ENCODE assay signal across 11 cellular contexts in genomic region chr5:150618588-150619281, GRCh38. TPM values are rescaled to one million over a fixed set of nuclear protein-coding genes. Genes with fewer than 3 reads are reported as not detected.
A peak's percentile ranks its signal among the peaks of the same experiment; 100 is the strongest.
DNase-seq lines count a peak whose midpoint lies in the region; ATAC-seq, FAIRE-seq and TF ChIP-seq lines count a peak whose summit lies in the region.
"Had no signal": no experiment of that assay in that cellular context is flagged by ENCODE, and none has a peak within 500 bp of the region (broad histone marks: within the 10 kb centered on the region; RNA-seq: fewer than 3 reads in every experiment).

No MANE protein-coding gene starts in this region.

- FAIRE-seq in HepG2 (lab: Jason Lieb, UNC): no peak

- H3K4me3 ChIP-seq in liver (ENCODE audit: low read depth in 1 of 3, low read length in 3 of 3): no peak overlapping the region
- no peak overlapping the region for H3K4me3 ChIP-seq in HepG2 (replicated peaks in 1 of 3; ENCODE audit: insufficient read depth in 1 of 3, low read depth in 2 of 3, low read length in 3 of 3)
- H3K4me3 ChIP-seq in heart left ventricle: no peak overlapping the region
- no peak overlapping the region for H3K4me3 ChIP-seq in parathyroid adenoma (ENCODE audit: low read depth, low read length)

- peak overlapping the region; percentile 17 to 38 for H3K27ac ChIP-seq in liver (ENCODE audit: low read depth in 1 of 2, low read length in 2 of 2)
- H3K27ac ChIP-seq in HepG2 (ENCODE audit: extremely low read length, insufficient read depth, low read length): no peak overlapping the region
- H3K27ac ChIP-seq in heart left ventricle: peak overlapping the region; percentile 80 to 100 (median 94)
- peak overlapping the region; percentile 51 for H3K27ac ChIP-seq in parathyroid adenoma

- no peak overlapping the region for H3K4me2 ChIP-seq in HepG2 (ENCODE audit: low read depth, low read length)
- no peak overlapping the region for H3K4me2 ChIP-seq in parathyroid adenoma (ENCODE audit: low read length)

- H3K36me3 ChIP-seq in liver (ENCODE audit: control insufficient read depth in 4 of 4, insufficient read depth in 3 of 4, low read depth in 1 of 4, low read length in 3 of 4): no peaks in the 10 kb centered on the region
- H3K36me3 ChIP-seq in HepG2 (replicated peaks in 1 of 2; ENCODE audit: control insufficient read depth in 1 of 2, insufficient read depth in 2 of 2, low read length in 2 of 2): no peaks in the 10 kb centered on the region
- H3K36me3 ChIP-seq in heart left ventricle: no peaks in the 10 kb centered on the region
- H3K36me3 ChIP-seq in parathyroid adenoma (ENCODE audit: control insufficient read depth, insufficient read depth, low read length): no peaks in the 10 kb centered on the region

- TF ChIP-seq CTCF in liver (IDR thresholded peaks at IDR 0.05; ENCODE audit: low read depth, low read length, missing input control) (no peak), HepG2 (CRISPR knock-in tag; IDR thresholded peaks at IDR 0.05) (no peak), heart left ventricle (IDR thresholded peaks at IDR 0.05) (no peak), parathyroid adenoma (IDR thresholded peaks at IDR 0.05) (no peak)

- no peaks in the 10 kb centered on the region for H4K20me1 ChIP-seq in HepG2 (ENCODE audit: insufficient read depth, low read length)

- H2AFZ ChIP-seq in HepG2 (ENCODE audit: low read length): no peak overlapping the region
- no peak overlapping the region for H2AFZ ChIP-seq in parathyroid adenoma

- H3K9ac ChIP-seq in liver (ENCODE audit: low read depth in 1 of 2, low read length in 2 of 2) (no peak overlapping the region), HepG2 (ENCODE audit: insufficient read depth, low read depth, low read length) (no peak overlapping the region), parathyroid adenoma (no peak overlapping the region)

- POLR2A ChIA-PET in HepG2 (lab: Yijun Ruan, JAX): no interaction called here

- ATAC-seq in HepG2 (no peak), heart left ventricle (peak; percentile 23 to 52 (median 48)), HG03520 (IDR thresholded peaks at IDR 0.05; ENCODE audit: unreplicated experiment) (no peak), HG02763 (IDR thresholded peaks at IDR 0.05; ENCODE audit: unreplicated experiment) (no peak), GM18867 (IDR thresholded peaks at IDR 0.05; ENCODE audit: unreplicated experiment) (no peak)
- ATAC-seq: left colon had no signal

- intact Hi-C loops in HepG2 (cut with micrococcal nuclease; ENCODE audit: unreplicated experiment): no loop called here
- intact Hi-C loops in heart left ventricle (cut with DNase I): no loop called here

- BruUV-seq in HepG2 (replicated peaks; lab: Mats Ljungman, UMichigan): no TSS peak

- TF ChIP-seq POLR2A in HepG2 (IDR thresholded peaks at IDR 0.05; ENCODE audit: insufficient read depth in 1 of 2, low read depth in 2 of 2, low read length in 2 of 2) (no peak), heart left ventricle (IDR thresholded peaks at IDR 0.05) (no peak)

- no peak for TF ChIP-seq RAD21 in liver (IDR thresholded peaks at IDR 0.05)
- no peak for TF ChIP-seq RAD21 in HepG2 (CRISPR knock-in tag; IDR thresholded peaks at IDR 0.05)

- H3K79me2 ChIP-seq in HepG2 (ENCODE audit: insufficient read depth, low read length): no peaks in the 10 kb centered on the region
- H3K79me2 ChIP-seq in parathyroid adenoma: no peaks in the 10 kb centered on the region

- 75% methylated on average over 17 of the region's 17 CpGs for WGBS in liver
- 51% methylated on average over 17 of the region's 17 CpGs for WGBS in HepG2 (ENCODE audit: low lambda C conversion rate)
- WGBS in heart left ventricle, 4 donors: 21 to 36% (median 23%) methylated on average over 13 to 17 of the region's 17 CpGs

- in situ Hi-C loops in HepG2 (cut with HindIII; ENCODE audit: extremely low pct_ligation_motif_present, low pct_unique_long_range_greater_than_20kb): no loop called here

- CTCF ChIA-PET in HepG2 (lab: Yijun Ruan, JAX; ENCODE audit: low intra/inter-chr PET ratio, low total read pairs): no interaction called here

- H3K27me3 ChIP-seq in liver (ENCODE audit: control insufficient read depth in 4 of 4, insufficient read depth in 4 of 4, low read length in 3 of 4): no peaks in the 10 kb centered on the region
- H3K27me3 ChIP-seq in HepG2 (ENCODE audit: control insufficient read depth in 1 of 2, insufficient read depth in 2 of 2, low read length in 2 of 2): peaks cover 0 to 30% of the 10 kb centered on the region in 2 experiments; a peak in 3 of 5 replicates
- no peaks in the 10 kb centered on the region for H3K27me3 ChIP-seq in heart left ventricle
- H3K27me3 ChIP-seq in parathyroid adenoma (ENCODE audit: control insufficient read depth, insufficient read depth, low read length): no peaks in the 10 kb centered on the region

- H3K9me3 ChIP-seq in liver (ENCODE audit: control insufficient read depth in 4 of 4, low read length in 3 of 4) (no peaks in the 10 kb centered on the region), HepG2 (ENCODE audit: low read length) (no peaks in the 10 kb centered on the region), heart left ventricle (no peaks in the 10 kb centered on the region), parathyroid adenoma (ENCODE audit: control insufficient read depth, low read length) (no peaks in the 10 kb centered on the region)

- no peak for TF ChIP-seq EP300 in HepG2 (IDR thresholded peaks at IDR 0.05; ENCODE audit: low read depth in 2 of 2, low read length in 2 of 2)
- no peak for TF ChIP-seq EP300 in HepG2 (CRISPR knock-in tag; IDR thresholded peaks at IDR 0.05; ENCODE audit: borderline replicate concordance)

- H3K4me1 ChIP-seq in liver (ENCODE audit: control insufficient read depth in 4 of 4, insufficient read depth in 4 of 4, low read length in 3 of 4) (peaks cover 13 to 49% (median 44%) of the 10 kb centered on the region in 4 donors), HepG2 (ENCODE audit: insufficient read depth, low read length) (peaks cover 39% of the 10 kb centered on the region), heart left ventricle (peaks cover 30 to 98% (median 91%) of the 10 kb centered on the region in 12 donors), parathyroid adenoma (peaks cover 20% of the 10 kb centered on the region)

- DNase-seq in HepG2 (ENCODE audit: low spot score) (no peak), heart left ventricle (peak; percentile 44 to 75 (median 63)), NCI-H2196 treated with DMSO at 0.1 percent for 48 hours (lab: John Stamatoyannopoulos, UW; ENCODE audit: unreplicated experiment) (no peak)
- DNase-seq: left colon, NCI-H1436 treated with DMSO at 0.1 percent for 48 hours had no signal

RNA-seq across cellular contexts. Expression of gene SYNPO, which starts 21.7 kb away (rescaled TPM):
- total RNA-seq in liver: 10 to 100 TPM in 1 of 2 donors, 1 to 10 TPM in 1; 1.1 to 17.5 TPM
- 10 to 100 TPM in 1 of 2 donors, 1 to 10 TPM in 1; 3.9 to 36.6 TPM for polyA plus RNA-seq in liver
- 0.09 and 0.22 TPM in 2 replicates for total RNA-seq in HepG2 (2016; rRNA removed; fragmentation: Illumina TruSeq; extraction: Trizol)
- total RNA-seq in HepG2 (2016; cell fraction: cytosol; rRNA removed; fragmentation: Illumina TruSeq; extraction: Trizol; ENCODE audit: low read depth): under 0.01 TPM in 1 of 2 replicates, not detected in the other
- 0.04 and 0.09 TPM in 2 replicates for total RNA-seq in HepG2 (2016; cell fraction: insoluble cytoplasmic fraction; rRNA removed; fragmentation: Illumina TruSeq; extraction: Trizol)
- 0.10 and 0.12 TPM in 2 replicates for total RNA-seq in HepG2 (2016; cell fraction: membrane; rRNA removed; fragmentation: Illumina TruSeq; extraction: Trizol)
- total RNA-seq in HepG2 (2016; cell fraction: nucleus; rRNA removed; fragmentation: Illumina TruSeq; extraction: Trizol): 0.16 and 0.25 TPM in 2 replicates
- 0.05 and 0.30 TPM in 2 replicates for polyA plus RNA-seq in HepG2 (2011; rRNA removed)
- polyA plus RNA-seq in HepG2 (2011; cell fraction: cytosol; rRNA removed): 0.04 and 0.07 TPM in 2 replicates
- 0.33 and 0.42 TPM in 2 replicates for polyA plus RNA-seq in HepG2 (2011; cell fraction: nucleus; rRNA removed)
- polyA plus RNA-seq in HepG2 (2012): 0.07 and 0.19 TPM in 2 replicates
- polyA plus RNA-seq in HepG2 (2016; cell fraction: cytosol; fragmentation: Illumina TruSeq; extraction: Trizol; ENCODE audit: low read depth): 0.02 and 0.03 TPM in 2 replicates
- 0.15 and 0.20 TPM in 2 replicates for polyA plus RNA-seq in HepG2 (2016; cell fraction: insoluble cytoplasmic fraction; fragmentation: Illumina TruSeq; extraction: Trizol; ENCODE audit: low read depth)
- polyA plus RNA-seq in HepG2 (2016; cell fraction: membrane; fragmentation: Illumina TruSeq; extraction: Trizol; ENCODE audit: low read depth): 0.03 and 0.05 TPM in 2 replicates
- 0.30 and 0.49 TPM in 2 replicates for polyA plus RNA-seq in HepG2 (2016; cell fraction: nucleus; fragmentation: Illumina TruSeq; extraction: Trizol; ENCODE audit: insufficient read depth, low read depth)
- 0.46 and 18.5 TPM in 2 replicates for polyA minus RNA-seq in HepG2 (2011; rRNA and poly(A)+ RNA removed; ENCODE audit: low replicate concordance)
- polyA minus RNA-seq in HepG2 (2011; cell fraction: cytosol; rRNA and poly(A)+ RNA removed): 0.30 and 0.70 TPM in 2 replicates
- polyA minus RNA-seq in HepG2 (2011; cell fraction: nucleus; rRNA and poly(A)+ RNA removed): 0.39 and 0.62 TPM in 2 replicates
- total RNA-seq in heart left ventricle: 100 to 1,000 TPM; 444 to 782 (median 590) TPM
- 100 to 1,000 TPM; 304 to 791 TPM for polyA plus RNA-seq in heart left ventricle

RNA-seq across cellular contexts. Expression of gene MYOZ3, which starts 42.3 kb away (rescaled TPM):
- under 1 TPM in 1 of 2 donors, not detected in 1; 0.09 TPM for total RNA-seq in liver
- under 1 TPM; 0.03 to 0.04 TPM for polyA plus RNA-seq in liver
- not detected in 2 replicates for total RNA-seq in HepG2 (2016; rRNA removed; fragmentation: Illumina TruSeq; extraction: Trizol)
- total RNA-seq in HepG2 (2016; cell fraction: cytosol; rRNA removed; fragmentation: Illumina TruSeq; extraction: Trizol; ENCODE audit: low read depth): not detected in 2 replicates
- not detected in 2 replicates for total RNA-seq in HepG2 (2016; cell fraction: insoluble cytoplasmic fraction; rRNA removed; fragmentation: Illumina TruSeq; extraction: Trizol)
- not detected in 2 replicates for total RNA-seq in HepG2 (2016; cell fraction: membrane; rRNA removed; fragmentation: Illumina TruSeq; extraction: Trizol)
- total RNA-seq in HepG2 (2016; cell fraction: nucleus; rRNA removed; fragmentation: Illumina TruSeq; extraction: Trizol): not detected in 2 replicates
- 0.05 TPM in 1 of 2 replicates, not detected in the other for polyA plus RNA-seq in HepG2 (2011; rRNA removed)
- polyA plus RNA-seq in HepG2 (2011; cell fraction: cytosol; rRNA removed): not detected in 2 replicates
- not detected in 2 replicates for polyA plus RNA-seq in HepG2 (2011; cell fraction: nucleus; rRNA removed)
- polyA plus RNA-seq in HepG2 (2012): 0.05 TPM in 1 of 2 replicates, not detected in the other
- polyA plus RNA-seq in HepG2 (2016; cell fraction: cytosol; fragmentation: Illumina TruSeq; extraction: Trizol; ENCODE audit: low read depth): not detected in 2 replicates
- polyA plus RNA-seq in HepG2 (2016; cell fraction: insoluble cytoplasmic fraction; fragmentation: Illumina TruSeq; extraction: Trizol; ENCODE audit: low read depth): not detected in 2 replicates
- not detected in 2 replicates for polyA plus RNA-seq in HepG2 (2016; cell fraction: membrane; fragmentation: Illumina TruSeq; extraction: Trizol; ENCODE audit: low read depth)
- not detected in 2 replicates for polyA plus RNA-seq in HepG2 (2016; cell fraction: nucleus; fragmentation: Illumina TruSeq; extraction: Trizol; ENCODE audit: insufficient read depth, low read depth)
- 0.05 TPM in 1 of 2 replicates, not detected in the other for polyA minus RNA-seq in HepG2 (2011; rRNA and poly(A)+ RNA removed; ENCODE audit: low replicate concordance)
- not detected in 2 replicates for polyA minus RNA-seq in HepG2 (2011; cell fraction: cytosol; rRNA and poly(A)+ RNA removed)
- not detected in 2 replicates for polyA minus RNA-seq in HepG2 (2011; cell fraction: nucleus; rRNA and poly(A)+ RNA removed)
- total RNA-seq in heart left ventricle: 10 to 100 TPM in 1 of 9 donors, 1 to 10 TPM in 8; 1.8 to 10.2 (median 5.1) TPM
- polyA plus RNA-seq in heart left ventricle: 1 to 10 TPM; 1.2 to 4.6 TPM
- total RNA-seq: HT-29 had no signal

Comparison
In these comparisons a context has a peak if more than half of its experiments do, and no peak if none do; other contexts are left out.
1. ATAC-seq: peak in heart left ventricle (4 of 4); none in HepG2 (single experiment), HG03520 (single experiment), HG02763 (single experiment) and GM18867 (single experiment).
2. DNase-seq: peak in heart left ventricle (5 of 5); none in HepG2 (single experiment) and NCI-H2196 treated with DMSO at 0.1 percent for 48 hours (single experiment).
3. RNA of gene SYNPO, which starts 21.7 kb away (total RNA-seq): 444 to 782 TPM in heart left ventricle; 1.1 to 17.5 TPM in liver and under 0.01 to 0.25 TPM in HepG2; every median in the first group is over 10 times any median in the second.